18 cellular contexts compared by ENCODE assay signal in the genomic region with DNA sequence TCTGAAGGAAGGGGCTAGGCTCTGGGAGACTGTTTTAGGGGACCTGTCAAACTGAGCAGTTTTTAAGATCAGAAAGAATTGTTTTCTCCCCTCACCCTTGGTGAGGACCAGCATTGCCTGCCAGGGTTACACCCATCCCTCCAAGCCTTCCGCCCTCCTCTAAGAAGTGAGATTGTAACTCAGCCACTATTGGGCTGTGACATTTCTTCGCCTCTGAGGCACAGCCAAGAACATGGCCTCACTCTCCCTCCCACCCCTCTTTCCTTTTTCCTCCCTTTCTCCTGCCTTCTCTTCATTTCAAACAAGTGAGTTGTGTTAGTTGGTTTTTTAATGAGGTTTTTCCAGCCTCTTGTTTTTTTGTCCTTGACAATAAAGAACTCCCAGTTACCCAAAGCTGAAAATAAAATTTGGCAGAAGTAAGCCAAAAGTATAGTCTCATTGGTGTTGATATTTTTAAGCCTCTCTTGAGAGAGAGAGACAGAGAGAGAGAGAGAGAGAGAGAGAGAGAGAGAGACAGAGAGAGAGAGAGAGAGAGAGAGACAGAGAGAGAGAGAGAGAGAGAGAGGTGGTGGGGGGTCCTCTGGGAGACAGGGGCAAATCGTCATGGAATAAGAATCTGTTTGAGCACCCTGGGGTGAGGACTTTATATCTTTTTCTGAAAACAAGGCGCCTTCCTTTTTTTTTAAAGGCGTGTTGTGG.
DNase-seq lines count a peak whose midpoint lies in the region; ATAC-seq and TF ChIP-seq lines count a peak whose summit lies in the region.
"Had no signal": no experiment of that assay in that cellular context is flagged by ENCODE, and none has a peak within 500 bp of the region (broad histone marks: within the 10 kb centered on the region; RNA-seq: fewer than 3 reads in every experiment).

No MANE protein-coding gene starts in this region.

- H3K27me3 ChIP-seq in heart right ventricle, result no peaks in the 10 kb centered on the region

- ATAC-seq in Right ventricle myocardium inferior (peak; percentile 56), heart right ventricle (peak in 6 of 8 donors; percentile 10 to 68 (median 40)), GM21526 (IDR thresholded peaks at IDR 0.05; ENCODE audit: low FRiP score, unreplicated experiment) (no peak)
- ATAC-seq: activated T-helper 17 cell treated with anti-CD3 and anti-CD28 coated beads, Interleukin-2, amount 50 U/mL, for 72 hours had no signal

- H3K27ac ChIP-seq in heart right ventricle, result peak overlapping the region in 9 of 10 donors; percentile 53 to 79 (median 65)
- H3K27ac ChIP-seq: C4-2B, PC-9 had no signal

- WGBS in heart right ventricle, 2 donors, result 69 to 73% methylated on average over 5 of the region's 5 CpGs

- H3K9me3 Mint-ChIP-seq in activated CD4-positive, alpha-beta T cell treated with anti-CD3 and anti-CD28 coated beads, Interleukin-2, amount 10 ng/mL, durations not matched to agents 24 days and 14 days, result no peaks in the 10 kb centered on the region
- H3K9me3 Mint-ChIP-seq: activated T-helper 17 cell treated with anti-CD3 and anti-CD28 coated beads, Interleukin-2, amount 50 U/mL, for 72 hours had no signal

- H3K4me3 ChIP-seq in heart right ventricle, result no peak overlapping the region
- H3K4me3 ChIP-seq: PC-9 had no signal

- DNase-seq in Right ventricle myocardium inferior (ENCODE audit: missing footprints) (no peak), cardiac septum (ENCODE audit: low spot score) (no peak), heart right ventricle (no peak), putamen (ENCODE audit: low spot score) (peak; percentile 24), NCI-H2029 (lab: John Stamatoyannopoulos, UW) (no peak), NCI-H2171 treated with DMSO at 0.1 percent for 48 hours (lab: John Stamatoyannopoulos, UW) (no peak)
- no peak for DNase-seq in activated CD4-positive, alpha-beta T cell treated with anti-CD3 and anti-CD28 coated beads, Interleukin-2, amount 10 ng/mL, durations not matched to agents 24 days and 14 days
- DNase-seq: DMS 273 treated with DMSO at 0.1 percent for 48 hours; NCI-H1417 treated with DMSO at 0.1 percent for 48 hours; NCI-H82; PC-9; posterior cingulate gyrus; small intestine; stimulated activated CD4-positive, alpha-beta T cell treated with anti-CD3 and anti-CD28 coated beads, Interleukin-4, amount 100 ng/mL, for 24 hours; substantia nigra had no signal

- intact Hi-C loops in Right ventricle myocardium inferior (cut with DNase I) (no loop called here), cardiac septum (cut with DNase I) (no loop called here), heart right ventricle (cut with DNase I) (loop anchor here in 1 of 10 donors (10.0 kb wide), 1 partner anchor 68 kb away; no protein-coding TSS in a partner anchor)
- intact Hi-C loops in activated CD4-positive, alpha-beta T cell treated with anti-CD3 and anti-CD28 coated beads, Interleukin-2, amount 10 ng/mL, durations not matched to agents 24 days and 14 days (cut with micrococcal nuclease), result no loop called here

- no peaks in the 10 kb centered on the region for H3K36me3 Mint-ChIP-seq in activated CD4-positive, alpha-beta T cell treated with anti-CD3 and anti-CD28 coated beads, Interleukin-2, amount 10 ng/mL, durations not matched to agents 24 days and 14 days (ENCODE audit: low read depth)

- no peak for TF ChIP-seq CTCF in heart right ventricle (IDR thresholded peaks at IDR 0.05)

- H3K27ac Mint-ChIP-seq in activated CD4-positive, alpha-beta T cell treated with anti-CD3 and anti-CD28 coated beads, Interleukin-2, amount 10 ng/mL, durations not matched to agents 24 days and 14 days, result no peak overlapping the region
- H3K27ac Mint-ChIP-seq: activated T-helper 17 cell treated with anti-CD3 and anti-CD28 coated beads, Interleukin-2, amount 50 U/mL, for 72 hours had no signal

- H3K4me3 Mint-ChIP-seq in activated CD4-positive, alpha-beta T cell treated with anti-CD3 and anti-CD28 coated beads, Interleukin-2, amount 10 ng/mL, durations not matched to agents 24 days and 14 days, result no peak overlapping the region
- H3K4me3 Mint-ChIP-seq: activated T-helper 17 cell treated with anti-CD3 and anti-CD28 coated beads, Interleukin-2, amount 50 U/mL, for 72 hours had no signal

- peaks cover 2 to 38% (median 25%) of the 10 kb centered on the region in 9 donors for H3K4me1 ChIP-seq in heart right ventricle

- H3K36me3 ChIP-seq in heart right ventricle, result no peaks in the 10 kb centered on the region

- no peaks in the 10 kb centered on the region for H3K9me3 ChIP-seq in heart right ventricle

- peaks cover 2% of the 10 kb centered on the region for H3K27me3 Mint-ChIP-seq in activated CD4-positive, alpha-beta T cell treated with anti-CD3 and anti-CD28 coated beads, Interleukin-2, amount 10 ng/mL, durations not matched to agents 24 days and 14 days
- H3K27me3 Mint-ChIP-seq: activated T-helper 17 cell treated with anti-CD3 and anti-CD28 coated beads, Interleukin-2, amount 50 U/mL, for 72 hours had no signal

- H3K4me1 Mint-ChIP-seq in activated CD4-positive, alpha-beta T cell treated with anti-CD3 and anti-CD28 coated beads, Interleukin-2, amount 10 ng/mL, durations not matched to agents 24 days and 14 days, result no peaks in the 10 kb centered on the region
